1 cellular context compared by ENCODE assay signal in the genomic region with DNA sequence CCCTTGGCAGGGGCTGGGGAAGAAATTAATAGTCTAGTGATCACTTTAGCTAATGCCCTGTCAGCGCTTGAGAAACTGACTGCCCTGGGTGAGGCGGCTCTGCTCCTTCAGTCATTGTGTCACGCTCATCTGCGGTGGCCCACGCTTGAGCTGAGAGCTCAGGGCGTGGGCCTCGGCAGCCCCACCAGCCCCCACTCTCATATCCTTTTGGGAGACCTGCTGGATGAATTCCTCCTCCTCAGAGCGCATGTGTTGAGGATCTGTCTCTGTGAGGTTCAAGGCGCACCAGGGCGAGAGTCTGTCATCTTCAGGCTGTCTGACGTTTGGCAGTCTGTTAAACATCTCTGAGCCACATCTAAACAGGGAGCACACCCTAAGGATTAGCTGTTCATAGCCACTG.
TF ChIP-seq lines count a peak whose summit lies in the region.

No MANE protein-coding gene starts in this region.

TF ChIP-seq in GM23338, 12 proteins besides CTCF, POLR2A, EP300 and RAD21 (continued from another document):
- TF ChIP-seq, protein P1, sequence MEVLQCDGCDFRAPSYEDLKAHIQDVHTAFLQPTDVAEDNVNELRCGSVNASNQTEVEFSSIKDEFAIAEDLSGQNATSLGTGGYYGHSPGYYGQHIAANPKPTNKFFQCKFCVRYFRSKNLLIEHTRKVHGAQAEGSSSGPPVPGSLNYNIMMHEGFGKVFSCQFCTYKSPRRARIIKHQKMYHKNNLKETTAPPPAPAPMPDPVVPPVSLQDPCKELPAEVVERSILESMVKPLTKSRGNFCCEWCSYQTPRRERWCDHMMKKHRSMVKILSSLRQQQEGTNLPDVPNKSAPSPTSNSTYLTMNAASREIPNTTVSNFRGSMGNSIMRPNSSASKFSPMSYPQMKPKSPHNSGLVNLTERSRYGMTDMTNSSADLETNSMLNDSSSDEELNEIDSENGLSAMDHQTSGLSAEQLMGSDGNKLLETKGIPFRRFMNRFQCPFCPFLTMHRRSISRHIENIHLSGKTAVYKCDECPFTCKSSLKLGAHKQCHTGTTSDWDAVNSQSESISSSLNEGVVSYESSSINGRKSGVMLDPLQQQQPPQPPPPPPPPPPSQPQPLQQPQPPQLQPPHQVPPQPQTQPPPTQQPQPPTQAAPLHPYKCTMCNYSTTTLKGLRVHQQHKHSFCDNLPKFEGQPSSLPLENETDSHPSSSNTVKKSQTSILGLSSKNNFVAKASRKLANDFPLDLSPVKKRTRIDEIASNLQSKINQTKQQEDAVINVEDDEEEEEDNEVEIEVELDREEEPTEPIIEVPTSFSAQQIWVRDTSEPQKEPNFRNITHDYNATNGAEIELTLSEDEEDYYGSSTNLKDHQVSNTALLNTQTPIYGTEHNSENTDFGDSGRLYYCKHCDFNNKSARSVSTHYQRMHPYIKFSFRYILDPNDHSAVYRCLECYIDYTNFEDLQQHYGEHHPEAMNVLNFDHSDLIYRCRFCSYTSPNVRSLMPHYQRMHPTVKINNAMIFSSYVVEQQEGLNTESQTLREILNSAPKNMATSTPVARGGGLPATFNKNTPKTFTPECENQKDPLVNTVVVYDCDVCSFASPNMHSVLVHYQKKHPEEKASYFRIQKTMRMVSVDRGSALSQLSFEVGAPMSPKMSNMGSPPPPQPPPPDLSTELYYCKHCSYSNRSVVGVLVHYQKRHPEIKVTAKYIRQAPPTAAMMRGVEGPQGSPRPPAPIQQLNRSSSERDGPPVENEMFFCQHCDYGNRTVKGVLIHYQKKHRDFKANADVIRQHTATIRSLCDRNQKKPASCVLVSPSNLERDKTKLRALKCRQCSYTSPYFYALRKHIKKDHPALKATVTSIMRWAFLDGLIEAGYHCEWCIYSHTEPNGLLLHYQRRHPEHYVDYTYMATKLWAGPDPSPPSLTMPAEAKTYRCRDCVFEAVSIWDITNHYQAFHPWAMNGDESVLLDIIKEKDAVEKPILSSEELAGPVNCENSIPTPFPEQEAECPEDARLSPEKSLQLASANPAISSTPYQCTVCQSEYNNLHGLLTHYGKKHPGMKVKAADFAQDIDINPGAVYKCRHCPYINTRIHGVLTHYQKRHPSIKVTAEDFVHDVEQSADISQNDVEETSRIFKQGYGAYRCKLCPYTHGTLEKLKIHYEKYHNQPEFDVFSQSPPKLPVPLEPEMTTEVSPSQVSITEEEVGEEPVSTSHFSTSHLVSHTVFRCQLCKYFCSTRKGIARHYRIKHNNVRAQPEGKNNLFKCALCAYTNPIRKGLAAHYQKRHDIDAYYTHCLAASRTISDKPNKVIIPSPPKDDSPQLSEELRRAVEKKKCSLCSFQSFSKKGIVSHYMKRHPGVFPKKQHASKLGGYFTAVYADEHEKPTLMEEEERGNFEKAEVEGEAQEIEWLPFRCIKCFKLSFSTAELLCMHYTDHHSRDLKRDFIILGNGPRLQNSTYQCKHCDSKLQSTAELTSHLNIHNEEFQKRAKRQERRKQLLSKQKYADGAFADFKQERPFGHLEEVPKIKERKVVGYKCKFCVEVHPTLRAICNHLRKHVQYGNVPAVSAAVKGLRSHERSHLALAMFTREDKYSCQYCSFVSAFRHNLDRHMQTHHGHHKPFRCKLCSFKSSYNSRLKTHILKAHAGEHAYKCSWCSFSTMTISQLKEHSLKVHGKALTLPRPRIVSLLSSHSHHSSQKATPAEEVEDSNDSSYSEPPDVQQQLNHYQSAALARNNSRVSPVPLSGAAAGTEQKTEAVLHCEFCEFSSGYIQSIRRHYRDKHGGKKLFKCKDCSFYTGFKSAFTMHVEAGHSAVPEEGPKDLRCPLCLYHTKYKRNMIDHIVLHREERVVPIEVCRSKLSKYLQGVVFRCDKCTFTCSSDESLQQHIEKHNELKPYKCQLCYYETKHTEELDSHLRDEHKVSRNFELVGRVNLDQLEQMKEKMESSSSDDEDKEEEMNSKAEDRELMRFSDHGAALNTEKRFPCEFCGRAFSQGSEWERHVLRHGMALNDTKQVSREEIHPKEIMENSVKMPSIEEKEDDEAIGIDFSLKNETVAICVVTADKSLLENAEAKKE (CRISPR knock-in tag; IDR thresholded peaks at IDR 0.05): no peak
- TF ChIP-seq POLR2AphosphoS5 (IDR thresholded peaks at IDR 0.05; ENCODE audit: low read depth): no peak
- no peak for TF ChIP-seq ETS1 (IDR thresholded peaks at IDR 0.05)
- no peak for TF ChIP-seq EZH2 (IDR thresholded peaks at IDR 0.05; ENCODE audit: low read depth, unreplicated experiment)
